22 cellular contexts compared by ENCODE assay signal in genomic region chr11:61058583-61059259, GRCh38. TPM values are rescaled to one million over a fixed set of nuclear protein-coding genes. Genes with fewer than 3 reads are reported as not detected.
DNase-seq lines count a peak whose midpoint lies in the region; ATAC-seq and TF ChIP-seq lines count a peak whose summit lies in the region.
"Had no signal": no experiment of that assay in that cellular context is flagged by ENCODE, and none has a peak within 500 bp of the region (broad histone marks: within the 10 kb centered on the region; RNA-seq: fewer than 3 reads in every experiment).

No MANE protein-coding gene starts in this region.

- no peak for ATAC-seq in natural killer cell treated with Interleukin-12 subunit alpha and Interleukin-12 subunit beta and Interleukin-15 and Interleukin-18, amount 100 ng/mL, for 72 hours
- ATAC-seq in natural killer cell (no peak), HG02973 (IDR thresholded peaks at IDR 0.05; ENCODE audit: unreplicated experiment) (no peak), GM18511 (IDR thresholded peaks at IDR 0.05; ENCODE audit: unreplicated experiment) (no peak)
- no peak for ATAC-seq in activated naive CD8-positive, alpha-beta T cell treated with anti-CD3 and anti-CD28 coated beads, Interleukin-2, amount 50 U/mL, for 24 hours
- ATAC-seq: K562, left lobe of liver, upper lobe of right lung had no signal

- H3K36me3 Mint-ChIP-seq in T-helper 1 cell treated with Interleukin-12 subunit alpha and Interleukin-12 subunit beta and Interleukin-4 antibody, amounts not matched to agents 30 μg/mL and 1 μg/mL, for 36 hours (ENCODE audit: low read depth): peaks cover 46% of the 10 kb centered on the region
- no peaks in the 10 kb centered on the region for H3K36me3 Mint-ChIP-seq in natural killer cell treated with Interleukin-12 subunit alpha and Interleukin-12 subunit beta and Interleukin-15 and Interleukin-18, amount 100 ng/mL, for 72 hours
- H3K36me3 Mint-ChIP-seq in natural killer cell: no peaks in the 10 kb centered on the region
- H3K36me3 Mint-ChIP-seq in activated naive CD8-positive, alpha-beta T cell treated with anti-CD3 and anti-CD28 coated beads, Interleukin-2, amount 50 U/mL, for 24 hours (ENCODE audit: low read depth): peaks cover 39% of the 10 kb centered on the region

- H3K79me2 ChIP-seq in osteoblast (ENCODE audit: insufficient read depth, low read length): no peaks in the 10 kb centered on the region

- H3K27me3 ChIP-seq in osteoblast (ENCODE audit: insufficient read depth, low read length): peaks cover 6% of the 10 kb centered on the region
- H3K27me3 ChIP-seq: breast epithelium, upper lobe of right lung had no signal

- no peak for TF ChIP-seq CTCF in natural killer cell (IDR thresholded peaks at IDR 0.05)
- TF ChIP-seq CTCF in osteoblast (IDR thresholded peaks at IDR 0.05; ENCODE audit: extremely low read depth, low read depth, low read length): no peak

- peaks cover 6% of the 10 kb centered on the region for H3K4me1 ChIP-seq in osteoblast (ENCODE audit: insufficient read depth, low read length)
- H3K4me1 ChIP-seq: breast epithelium, HAP-1, upper lobe of right lung had no signal

- no peaks in the 10 kb centered on the region for H4K20me1 ChIP-seq in osteoblast (ENCODE audit: insufficient read depth, low read length)

- H3K27ac ChIP-seq in osteoblast (ENCODE audit: low read depth, low read length): no peak overlapping the region
- H3K27ac ChIP-seq: 22Rv1, breast epithelium, upper lobe of right lung had no signal

- no peak overlapping the region for H3K4me2 ChIP-seq in osteoblast (ENCODE audit: insufficient read depth, low read length)

- DNase-seq in T-helper 1 cell: no peak
- no peak for DNase-seq in natural killer cell treated with Interleukin-12 subunit alpha and Interleukin-12 subunit beta and Interleukin-15 and Interleukin-18, amount 100 ng/mL, for 72 hours (ENCODE audit: low spot score)
- DNase-seq in natural killer cell: no peak
- no peak for DNase-seq in activated naive CD8-positive, alpha-beta T cell treated with anti-CD3 and anti-CD28 coated beads, Interleukin-2, amount 50 U/mL, for 24 hours
- DNase-seq in osteoblast (ENCODE audit: insufficient read length, low spot score, missing footprints): no peak
- DNase-seq: Calu3; midbrain; NCI-H1930; NCI-H345; NCI-H82; SHP77 treated with DMSO at 0.1 percent for 48 hours; stimulated activated CD4-positive, alpha-beta T cell treated with anti-CD3 and anti-CD28 coated beads, Interleukin-4, amount 100 ng/mL, for 24 hours; upper lobe of right lung had no signal

- H3K36me3 ChIP-seq in osteoblast (ENCODE audit: insufficient read depth, low read length): no peaks in the 10 kb centered on the region
- H3K36me3 ChIP-seq: breast epithelium, HAP-1, upper lobe of right lung had no signal

- no peak overlapping the region for H3K4me3 ChIP-seq in osteoblast (ENCODE audit: insufficient read depth, low read length)
- H3K4me3 ChIP-seq: breast epithelium, HAP-1, K562, upper lobe of right lung had no signal

- H3K9me3 ChIP-seq in osteoblast (ENCODE audit: low read depth, low read length): no peaks in the 10 kb centered on the region
- H3K9me3 ChIP-seq: breast epithelium, HAP-1, upper lobe of right lung had no signal

- intact Hi-C loops in natural killer cell (cut with micrococcal nuclease): no loop called here

- no peaks in the 10 kb centered on the region for H3K27me3 Mint-ChIP-seq in T-helper 1 cell treated with Interleukin-12 subunit alpha and Interleukin-12 subunit beta and Interleukin-4 antibody, amounts not matched to agents 30 μg/mL and 1 μg/mL, for 36 hours (ENCODE audit: low read depth)
- peaks cover 0 to 7% of the 10 kb centered on the region in 2 donors for H3K27me3 Mint-ChIP-seq in natural killer cell treated with Interleukin-12 subunit alpha and Interleukin-12 subunit beta and Interleukin-15 and Interleukin-18, amount 100 ng/mL, for 72 hours
- H3K27me3 Mint-ChIP-seq in natural killer cell (ENCODE audit: low read depth in 2 of 2): no peaks in the 10 kb centered on the region
- peaks cover 3% of the 10 kb centered on the region for H3K27me3 Mint-ChIP-seq in activated naive CD8-positive, alpha-beta T cell treated with anti-CD3 and anti-CD28 coated beads, Interleukin-2, amount 50 U/mL, for 24 hours

- H3K4me3 Mint-ChIP-seq in T-helper 1 cell treated with Interleukin-12 subunit alpha and Interleukin-12 subunit beta and Interleukin-4 antibody, amounts not matched to agents 30 μg/mL and 1 μg/mL, for 36 hours: peak overlapping the region; percentile 1
- peak overlapping the region; percentile 32 for H3K4me3 Mint-ChIP-seq in natural killer cell treated with Interleukin-12 subunit alpha and Interleukin-12 subunit beta and Interleukin-15 and Interleukin-18, amount 100 ng/mL, for 72 hours
- no peak overlapping the region for H3K4me3 Mint-ChIP-seq in natural killer cell
- no peak overlapping the region for H3K4me3 Mint-ChIP-seq in activated naive CD8-positive, alpha-beta T cell treated with anti-CD3 and anti-CD28 coated beads, Interleukin-2, amount 50 U/mL, for 24 hours

- H3K4me1 Mint-ChIP-seq in T-helper 1 cell treated with Interleukin-12 subunit alpha and Interleukin-12 subunit beta and Interleukin-4 antibody, amounts not matched to agents 30 μg/mL and 1 μg/mL, for 36 hours (ENCODE audit: low read depth): peaks cover 65% of the 10 kb centered on the region
- H3K4me1 Mint-ChIP-seq in natural killer cell treated with Interleukin-12 subunit alpha and Interleukin-12 subunit beta and Interleukin-15 and Interleukin-18, amount 100 ng/mL, for 72 hours (ENCODE audit: low read depth in 2 of 2): peaks cover 22 to 32% of the 10 kb centered on the region in 2 donors
- H3K4me1 Mint-ChIP-seq in natural killer cell: peaks cover 18% of the 10 kb centered on the region in 2 donors
- H3K4me1 Mint-ChIP-seq in activated naive CD8-positive, alpha-beta T cell treated with anti-CD3 and anti-CD28 coated beads, Interleukin-2, amount 50 U/mL, for 24 hours: peaks cover 94% of the 10 kb centered on the region

- no peak overlapping the region for H3K27ac Mint-ChIP-seq in T-helper 1 cell treated with Interleukin-12 subunit alpha and Interleukin-12 subunit beta and Interleukin-4 antibody, amounts not matched to agents 30 μg/mL and 1 μg/mL, for 36 hours
- H3K27ac Mint-ChIP-seq in natural killer cell treated with Interleukin-12 subunit alpha and Interleukin-12 subunit beta and Interleukin-15 and Interleukin-18, amount 100 ng/mL, for 72 hours: peak overlapping the region in 1 of 2 donors; percentile 70
- no peak overlapping the region for H3K27ac Mint-ChIP-seq in natural killer cell
- peak overlapping the region; percentile 47 for H3K27ac Mint-ChIP-seq in activated naive CD8-positive, alpha-beta T cell treated with anti-CD3 and anti-CD28 coated beads, Interleukin-2, amount 50 U/mL, for 24 hours

- H2AFZ ChIP-seq in osteoblast (ENCODE audit: low read length): no peak overlapping the region

- H3K9me3 Mint-ChIP-seq in T-helper 1 cell treated with Interleukin-12 subunit alpha and Interleukin-12 subunit beta and Interleukin-4 antibody, amounts not matched to agents 30 μg/mL and 1 μg/mL, for 36 hours: no peaks in the 10 kb centered on the region
- H3K9me3 Mint-ChIP-seq in natural killer cell treated with Interleukin-12 subunit alpha and Interleukin-12 subunit beta and Interleukin-15 and Interleukin-18, amount 100 ng/mL, for 72 hours: no peaks in the 10 kb centered on the region
- no peaks in the 10 kb centered on the region for H3K9me3 Mint-ChIP-seq in natural killer cell
- H3K9me3 Mint-ChIP-seq in activated naive CD8-positive, alpha-beta T cell treated with anti-CD3 and anti-CD28 coated beads, Interleukin-2, amount 50 U/mL, for 24 hours: no peaks in the 10 kb centered on the region

RNA-seq across cellular contexts. Expression of gene CD5, which starts 43.6 kb away (rescaled TPM):
- total RNA-seq in natural killer cell treated with Interleukin-12 subunit alpha and Interleukin-12 subunit beta and Interleukin-15 and Interleukin-18, amount 100 ng/mL, for 72 hours: 10 to 100 TPM in 1 of 2 donors, 1 to 10 TPM in 1; 2.7 to 16.5 TPM
- total RNA-seq in natural killer cell (10 to 100 TPM in 1 of 3 donors, 1 to 10 TPM in 2; 1.2 to 17.7 (median 7.9) TPM), osteoblast (not detected in 2 replicates)
- total RNA-seq: Calu3, endothelial cell of umbilical vein had no signal

Comparison
In these comparisons a context has a peak if more than half of its experiments do, and no peak if none do; other contexts are left out.
1. H3K4me3 Mint-ChIP-seq: peak in T-helper 1 cell treated with Interleukin-12 subunit alpha and Interleukin-12 subunit beta and Interleukin-4 antibody, amounts not matched to agents 30 μg/mL and 1 μg/mL, for 36 hours (single experiment) and natural killer cell treated with Interleukin-12 subunit alpha and Interleukin-12 subunit beta and Interleukin-15 and Interleukin-18, amount 100 ng/mL, for 72 hours (single experiment); none in natural killer cell (single experiment) and activated naive CD8-positive, alpha-beta T cell treated with anti-CD3 and anti-CD28 coated beads, Interleukin-2, amount 50 U/mL, for 24 hours (single experiment).